In genomic region chr14:34634360-34634771, GRCh38 we compare ENCODE assay signal across 8 cellular contexts. TPM values are rescaled to one million over a fixed set of nuclear protein-coding genes. Genes with fewer than 3 reads are reported as not detected.
DNase-seq lines count a peak whose midpoint lies in the region; ATAC-seq, FAIRE-seq and TF ChIP-seq lines count a peak whose summit lies in the region.
"Not testable (repeated sequence)": the region's sequence is repeated elsewhere in the genome, so short reads cannot be mapped to it uniquely, and the experiment has no call there.

No MANE protein-coding gene starts in this region.

- not testable (repeated sequence) for TF ChIP-seq CTCF in A549 (IDR thresholded peaks at IDR 0.05); HCT116 (IDR thresholded peaks at IDR 0.05 in 2 of 3, conservative IDR thresholded peaks at IDR 0.05 in 1 of 3; ENCODE audit: borderline replicate concordance in 1 of 3, insufficient read depth in 1 of 3, low read depth in 2 of 3, low read length in 2 of 3); K562 (IDR thresholded peaks at IDR 0.05 in 2 of 3, conservative IDR thresholded peaks at IDR 0.05 in 1 of 3; ENCODE audit: insufficient read depth in 2 of 3, low read depth in 1 of 3, low read length in 3 of 3); fibroblast of lung (conservative IDR thresholded peaks at IDR 0.05 in 1 of 2, IDR thresholded peaks at IDR 0.05 in 1 of 2; ENCODE audit: low read depth in 1 of 2, low read length in 2 of 2)

- not testable (repeated sequence) for H3K4me1 ChIP-seq in A549; fibroblast of lung (ENCODE audit: control insufficient read depth, extremely low read depth, insufficient read depth, low read length)
- H3K4me1 ChIP-seq in HCT116 (ENCODE audit: control insufficient read depth in 1 of 2, insufficient read depth in 2 of 2, low read length in 2 of 2), result peaks cover 13 to 22% of the 10 kb centered on the region in 2 experiments; a peak in 3 of 4 replicates
- peaks cover 2 to 15% of the 10 kb centered on the region in 2 experiments; a peak in 3 of 5 replicates for H3K4me1 ChIP-seq in K562 (replicated peaks in 1 of 2; ENCODE audit: control insufficient read depth in 2 of 2, insufficient read depth in 2 of 2, low read length in 2 of 2)

- DNase-seq in A549 (ENCODE audit: low read depth in 1 of 2, low spot score in 1 of 2) (peak in 1 of 2 experiments; percentile 23), KBM-7 (peak; percentile 20), NCI-H2107 treated with DMSO at 0.1 percent for 48 hours (lab: John Stamatoyannopoulos, UW; ENCODE audit: unreplicated experiment) (peak; percentile 68), OCI-M1 (lab: John Stamatoyannopoulos, UW) (peak; percentile 62), K562 (ENCODE audit: extremely low read depth in 1 of 4, low spot score in 3 of 4) (peak in 2 of 4 experiments; percentile 37 to 71), fibroblast of lung (ENCODE audit: low read depth in 2 of 2) (peak; percentile 34 to 54), myocyte (ENCODE audit: low read depth) (peak; percentile 46)
- not testable (repeated sequence) for DNase-seq in HCT116 (ENCODE audit: low read depth, low spot score)

- H3K36me3 ChIP-seq in HCT116 (ENCODE audit: control insufficient read depth in 1 of 2, insufficient read depth in 2 of 2, low read length in 2 of 2); K562 (ENCODE audit: control insufficient read depth, insufficient read depth, low read length); fibroblast of lung (ENCODE audit: control insufficient read depth, insufficient read depth, low read length): not testable (repeated sequence)

- 60% methylated on average over 9 of the region's 9 CpGs for WGBS in A549 (ENCODE audit: missing lambda C conversion rate)
- WGBS in K562 (ENCODE audit: insufficient coverage, low coverage, missing lambda C conversion rate), result 2% methylated on average over 4 of the region's 9 CpGs

- peak overlapping the region in 1 of 2 experiments; percentile 37; a peak in 1 of 6 replicates for H3K27ac ChIP-seq in A549
- not testable (repeated sequence) for H3K27ac ChIP-seq in HCT116 (ENCODE audit: low read depth, low read length); K562 (ENCODE audit: extremely low read depth, low read depth, low read length); fibroblast of lung (ENCODE audit: insufficient read depth, low read length)

- TF ChIP-seq POLR2A in A549 (IDR thresholded peaks at IDR 0.05; ENCODE audit: low read length); HCT116 (IDR thresholded peaks at IDR 0.05; ENCODE audit: borderline replicate concordance, extremely low read depth, insufficient read depth, insufficient read length); K562 (conservative IDR thresholded peaks at IDR 0.05): not testable (repeated sequence)

- not testable (repeated sequence) for H3K79me2 ChIP-seq in HCT116 (ENCODE audit: insufficient read depth, low read length); K562 (ENCODE audit: control insufficient read depth, insufficient read depth, low read length); fibroblast of lung (ENCODE audit: control insufficient read depth, insufficient read depth, low read length)

- TF ChIP-seq RAD21 in A549 (conservative IDR thresholded peaks at IDR 0.05 in 1 of 2, IDR thresholded peaks at IDR 0.05 in 1 of 2); HCT116 (IDR thresholded peaks at IDR 0.05; ENCODE audit: low read depth); K562 (CRISPR knock-in tag; conservative IDR thresholded peaks at IDR 0.05 in 1 of 2, IDR thresholded peaks at IDR 0.05 in 1 of 2): not testable (repeated sequence)

- not testable (repeated sequence) for H3K4me3 ChIP-seq in A549; HCT116 (replicated peaks in 1 of 2; ENCODE audit: low read depth in 1 of 2, low read length in 2 of 2); K562; fibroblast of lung (replicated peaks in 1 of 4; ENCODE audit: control extremely low read depth in 1 of 4, insufficient read depth in 1 of 4, low read depth in 3 of 4, low read length in 4 of 4)

- H3K9me1 ChIP-seq in K562 (ENCODE audit: control insufficient read depth, insufficient read depth, low read length), result not testable (repeated sequence)

- POLR2A ChIA-PET in A549 (lab: Yijun Ruan, JAX), result interaction anchor here (0.6 kb wide), 1 partner anchor 221 kb away, joined by 4 read pairs; no protein-coding TSS in a partner anchor
- POLR2A ChIA-PET in HCT116 (lab: Charles Lee), result not testable (repeated sequence)
- POLR2A ChIA-PET in K562 (lab: Yijun Ruan, JAX), result interaction anchor here (0.7 to 1.4 kb wide), 4 partner anchors 9 to 357 kb away, joined by 3 to 4 read pairs (median 4); no protein-coding TSS in a partner anchor

- FAIRE-seq in A549 (lab: Jason Lieb, UNC), result not testable (repeated sequence)
- FAIRE-seq in K562 (lab: Jason Lieb, UNC), result peak; percentile 66

- intact Hi-C loops in HCT116 (cut with micrococcal nuclease); K562 (cut with micrococcal nuclease): not testable (repeated sequence)

- not testable (repeated sequence) for H3K9me2 ChIP-seq in HCT116 (ENCODE audit: insufficient read depth)

- not testable (repeated sequence) for BruUV-seq in HCT116 (replicated peaks; lab: Mats Ljungman, UMichigan); K562 (replicated peaks; lab: Mats Ljungman, UMichigan)

- not testable (repeated sequence) for H4K20me1 ChIP-seq in HCT116 (ENCODE audit: insufficient read depth); K562 (replicated peaks; ENCODE audit: control insufficient read depth, insufficient read depth, low read length); fibroblast of lung (ENCODE audit: control insufficient read depth, extremely low read depth, insufficient read depth, low read length)

- CTCF ChIA-PET in A549 (lab: Yijun Ruan, JAX), result interaction anchor here (0.8 kb wide), 1 partner anchor 132 kb away, joined by 3 read pairs; no protein-coding TSS in a partner anchor
- CTCF ChIA-PET in HCT116 (lab: Charles Lee), result not testable (repeated sequence)
- CTCF ChIA-PET in K562 (lab: Yijun Ruan, JAX; ENCODE audit: low intra/inter-chr PET ratio), result interaction anchor here (0.6 kb wide), 1 partner anchor 1042 kb away, joined by 7 read pairs; no protein-coding TSS in a partner anchor

- H3K9me3 ChIP-seq in A549; HCT116 (ENCODE audit: control insufficient read depth in 1 of 2, insufficient read depth in 1 of 2, low read depth in 1 of 2, low read length in 2 of 2); K562 (replicated peaks; ENCODE audit: control insufficient read depth, insufficient read depth, low read depth, low read length); fibroblast of lung (ENCODE audit: control insufficient read depth, insufficient read depth, low read depth, low read length): not testable (repeated sequence)

- H2AFZ ChIP-seq in HCT116 (ENCODE audit: low read depth, low read length, poor library complexity, severe bottlenecking) (peak overlapping the region; percentile 87), K562 (ENCODE audit: low read depth, low read length) (peak overlapping the region; percentile 62; the same call in 1 of the 2 replicates)
- not testable (repeated sequence) for H2AFZ ChIP-seq in fibroblast of lung (ENCODE audit: low read length)

- not testable (repeated sequence) for TF ChIP-seq EP300 in A549 (IDR thresholded peaks at IDR 0.05); K562 (IDR thresholded peaks at IDR 0.05; ENCODE audit: low read length)

- not testable (repeated sequence) for ATAC-seq in A549, HCT116
- peak; percentile 68 for ATAC-seq in K562

- not testable (repeated sequence) for H3K9ac ChIP-seq in HCT116 (ENCODE audit: low read length); K562 (ENCODE audit: insufficient read depth in 1 of 2, low read depth in 2 of 2, low read length in 2 of 2); fibroblast of lung (ENCODE audit: insufficient read depth, low read length)

- H3K4me2 ChIP-seq in A549, result peak overlapping the region; percentile 1; the same call in 1 of the 3 replicates
- peak overlapping the region; percentile 52 for H3K4me2 ChIP-seq in HCT116 (ENCODE audit: low read length)
- peak overlapping the region; percentile 41; the same call in 1 of the 2 replicates for H3K4me2 ChIP-seq in K562 (ENCODE audit: insufficient read depth, low read length)
- not testable (repeated sequence) for H3K4me2 ChIP-seq in fibroblast of lung (ENCODE audit: extremely low read depth, insufficient read depth, low read length)

- RAD21 ChIA-PET in HCT116 (lab: Charles Lee; ENCODE audit: low non-redundant PET in 1 of 2, low total read pairs in 2 of 2, uncharacterized antibody in 2 of 2, unreplicated experiment in 2 of 2), result not testable (repeated sequence)

- in situ Hi-C loops in KBM-7 (cut with MboI; ENCODE audit: low pct_unique_long_range_greater_than_20kb, low sequenced_read_pairs); K562 (cut with MboI): not testable (repeated sequence)

- not testable (repeated sequence) for H3K27me3 ChIP-seq in HCT116 (ENCODE audit: insufficient read depth, low read length); K562 (ENCODE audit: control insufficient read depth in 2 of 2, insufficient read depth in 2 of 2, low read length in 2 of 2); fibroblast of lung (ENCODE audit: control insufficient read depth, insufficient read depth, low read length)

RNA-seq across cellular contexts. Expression of gene SNX6, which starts 4.4 kb away (rescaled TPM):
- polyA plus RNA-seq in A549 (2011; rRNA removed) (99.4 and 149 TPM in 2 replicates), A549 (2017; fragmentation: RNase III; extraction: RNeasy Plus Mini Kit Qiagen cat#74134 plus additional on column Dnase treatment) (174 to 187 TPM (median 174 TPM) in 3 replicates), K562 (2011; rRNA removed) (37.1 and 47.5 TPM in 2 replicates), K562 (2014; fragmentation: Illumina TruSeq; extraction: Trizol) (74.8 and 85.5 TPM in 2 replicates), K562 (2014; fragmentation: Nextera tagmentation; extraction: Ambion mirVana) (100 to 1,000 TPM; 110 to 111 TPM), K562 (2014; rRNA removed) (41.3 and 44.5 TPM in 2 replicates), fibroblast of lung (217 and 232 TPM in 2 replicates)
- 35.3 and 41.6 TPM in 2 replicates for polyA plus RNA-seq in A549 (2012; cell fraction: cytosol; rRNA removed)
- 30.4 and 68.7 TPM in 2 replicates for polyA plus RNA-seq in A549 (2012; cell fraction: nucleus; rRNA removed)
- 19.7 and 24.8 TPM in 2 replicates for polyA minus RNA-seq in A549 (2011; rRNA and poly(A)+ RNA removed)
- total RNA-seq in HCT116 (2021; ENCODE audit: unreplicated experiment) (73.4 TPM), K562 (2014; rRNA removed) (29.1 and 34.6 TPM in 2 replicates), K562 (2014; rRNA removed; fragmentation: Illumina TruSeq; extraction: Trizol) (85.3 and 103 TPM in 2 replicates), K562 (2015; rRNA removed; fragmentation: Illumina TruSeq; extraction: Trizol) (57.5 and 61.2 TPM in 2 replicates), K562 (2021) (44.0 and 49.8 TPM in 2 replicates), fibroblast of lung (131 and 134 TPM in 2 replicates), myocyte (157 and 173 TPM in 2 replicates)
- polyA plus RNA-seq in HCT116 (2012), result 25.4 and 43.2 TPM in 2 replicates
- 18.4 and 51.3 TPM in 2 replicates for total RNA-seq in K562 (2011; cell fraction: chromatin; rRNA removed; ENCODE audit: low replicate concordance)
- total RNA-seq in K562 (2011; cell fraction: nucleolus; rRNA removed), result 9.7 and 14.7 TPM in 2 replicates
- total RNA-seq in K562 (2011; cell fraction: nucleoplasm; rRNA removed), result 17.7 and 18.1 TPM in 2 replicates
- polyA plus RNA-seq in K562 (2011; cell fraction: cytosol; rRNA removed), result 12.1 and 41.8 TPM in 2 replicates
- 8.4 and 14.9 TPM in 2 replicates for polyA plus RNA-seq in K562 (2011; cell fraction: nucleus; rRNA removed)
- polyA plus RNA-seq in K562 (2012), result 41.5 and 54.0 TPM in 2 replicates
- polyA minus RNA-seq in K562 (2011; rRNA and poly(A)+ RNA removed), result 46.2 and 55.6 TPM in 2 replicates
- polyA minus RNA-seq in K562 (2011; cell fraction: cytosol; rRNA and poly(A)+ RNA removed), result 10.2 and 12.2 TPM in 2 replicates
- 7.3 and 14.6 TPM in 2 replicates for polyA minus RNA-seq in K562 (2011; cell fraction: nucleus; rRNA and poly(A)+ RNA removed)
- 105 and 137 TPM in 2 replicates for polyA plus RNA-seq in fibroblast of lung (2012)
- polyA minus RNA-seq in fibroblast of lung (ENCODE audit: low replicate concordance), result 3.0 and 7.9 TPM in 2 replicates
- 34.9 TPM for polyA plus RNA-seq in myocyte (2012)
